Comparison of ENCODE assay signal across 8 cellular contexts in genomic region chrX:77785400-77785745, GRCh38. TPM values are rescaled to one million over a fixed set of nuclear protein-coding genes. Genes with fewer than 3 reads are reported as not detected.
DNase-seq lines count a peak whose midpoint lies in the region; ATAC-seq, FAIRE-seq and TF ChIP-seq lines count a peak whose summit lies in the region.

No MANE protein-coding gene starts in this region.

- no peak overlapping the region for H3K18ac ChIP-seq in H1 (ENCODE audit: extremely low read depth, low read length)

- TF ChIP-seq EP300 in H1 (IDR thresholded peaks at IDR 0.05; ENCODE audit: borderline replicate concordance in 1 of 2, low read depth in 2 of 2, low read length in 2 of 2) = no peak

- H3K4me2 ChIP-seq in H1 (ENCODE audit: insufficient read depth in 1 of 2, low read depth in 2 of 2, low read length in 2 of 2) = peak overlapping the region; percentile 56 to 79

- H2AK5ac ChIP-seq in H1 (ENCODE audit: low read depth, low read length) = no peak overlapping the region

- no peak overlapping the region for H3K56ac ChIP-seq in H1 (replicated peaks; ENCODE audit: insufficient read length, low read depth, low read length)

- POLR2A ChIA-PET in Panc1 (lab: Charles Lee) = no interaction called here
- POLR2A ChIA-PET in H1 (lab: Charles Lee; ENCODE audit: partially characterized antibody) = no interaction called here

- H4K8ac ChIP-seq in H1 (ENCODE audit: extremely low read depth, insufficient read depth, low read length) = peak overlapping the region; percentile 99; the same call in 1 of the 2 replicates

- TF ChIP-seq RAD21 in H1 (IDR thresholded peaks at IDR 0.05 in 1 of 2, conservative IDR thresholded peaks at IDR 0.05 in 1 of 2; ENCODE audit: low read depth in 2 of 2, low read length in 2 of 2) = no peak

- no peak overlapping the region for H4K91ac ChIP-seq in H1 (replicated peaks; ENCODE audit: insufficient read length, low read length)

- H3K9me3 ChIP-seq in Panc1 (ENCODE audit: control insufficient read depth, insufficient read depth, low read depth, low read length) = no peaks in the 10 kb centered on the region
- H3K9me3 ChIP-seq in H1 (ENCODE audit: insufficient read depth in 2 of 2, low read depth in 1 of 2, low read length in 1 of 2) = no peaks in the 10 kb centered on the region
- no peaks in the 10 kb centered on the region for H3K9me3 ChIP-seq in mononuclear cell (ENCODE audit: low read depth, low read length)

- CTCF ChIA-PET in Panc1 (lab: Charles Lee) (no interaction called here), H1 (lab: Charles Lee; ENCODE audit: partially characterized antibody) (no interaction called here)

- no CpG with 5 or more reads among the region's 16 CpGs for WGBS in H1 (ENCODE audit: extremely low coverage in 1 of 2, insufficient coverage in 1 of 2, insufficient read length in 1 of 2, insufficient replicate concordance in 2 of 2, low coverage in 1 of 2, low lambda C conversion rate in 2 of 2, missing lambda C conversion rate in 1 of 2), 2 experiments

- H3K9ac ChIP-seq in H1 (replicated peaks in 1 of 4; ENCODE audit: extremely low read depth in 1 of 4, low read depth in 3 of 4, low read length in 3 of 4) = peak overlapping the region in 3 of 4 experiments; percentile 99 to 100 (median 100); a peak in 5 of 7 replicates

- BruUV-seq in Panc1 (replicated peaks; lab: Mats Ljungman, UMichigan) = no TSS peak

- no peaks in the 10 kb centered on the region for H3K23me2 ChIP-seq in H1 (ENCODE audit: low read depth, low read length)

- FAIRE-seq in H1 (lab: Jason Lieb, UNC) = no peak

- H3K27me3 ChIP-seq in Panc1 (ENCODE audit: control insufficient read depth, insufficient read depth, low read length) (no peaks in the 10 kb centered on the region), H1 (replicated peaks in 1 of 4; ENCODE audit: control insufficient read depth in 3 of 4, extremely low read depth in 1 of 4, insufficient read depth in 3 of 4, low read length in 3 of 4) (no peaks in the 10 kb centered on the region), mononuclear cell (ENCODE audit: insufficient read depth, low read length) (no peaks in the 10 kb centered on the region)

- H2BK5ac ChIP-seq in H1 (ENCODE audit: low read depth, low read length) = peak overlapping the region; percentile 95; the same call in 1 of the 2 replicates

- ATAC-seq in Right ventricle myocardium inferior = peak; percentile 23
- ATAC-seq in Panc1 = 0 out of 2 replicates have a peak, but pooled peaks have one; percentile 15
- ATAC-seq in HG03469 (IDR thresholded peaks at IDR 0.05; ENCODE audit: unreplicated experiment) = no peak

- H4K5ac ChIP-seq in H1 (ENCODE audit: insufficient read length, low read depth, low read length) = peak overlapping the region; percentile 88

- no peak overlapping the region for H3K23ac ChIP-seq in H1 (ENCODE audit: insufficient read length)

- TF ChIP-seq POLR2A in H1 (IDR thresholded peaks at IDR 0.05; ENCODE audit: control extremely low read depth in 1 of 2, low read depth in 2 of 2, low read length in 2 of 2) = no peak

- H3K4me3 ChIP-seq in Panc1 (ENCODE audit: low read depth in 2 of 2, low read length in 2 of 2) (peak overlapping the region; percentile 83 to 86), H1 (ENCODE audit: extremely low read depth in 1 of 4, insufficient read depth in 2 of 4, low read depth in 3 of 4, low read length in 4 of 4) (peak overlapping the region; percentile 89 to 99 (median 97)), mononuclear cell (ENCODE audit: low read length) (peak overlapping the region; percentile 78)

- H2BK15ac ChIP-seq in H1 (ENCODE audit: low read length) = no peak overlapping the region

- H3K4me1 ChIP-seq in Panc1 (ENCODE audit: control insufficient read depth, insufficient read depth, low read length) (0 out of 2 replicates have a peak, but pooled peaks cover 7% of the 10 kb centered on the region), H1 (replicated peaks in 1 of 4; ENCODE audit: control insufficient read depth in 3 of 4, insufficient read depth in 4 of 4, low read length in 3 of 4) (no peaks in the 10 kb centered on the region; a peak in 1 of 7 replicates), mononuclear cell (ENCODE audit: insufficient read depth, low read length) (peaks cover 44% of the 10 kb centered on the region)

- H3K36me3 ChIP-seq in Panc1 (ENCODE audit: control insufficient read depth, insufficient read depth, low read length) (no peaks in the 10 kb centered on the region), H1 (ENCODE audit: control insufficient read depth in 2 of 4, insufficient read depth in 4 of 4, low read length in 3 of 4) (no peaks in the 10 kb centered on the region)

- DNase-seq in Right ventricle myocardium inferior (ENCODE audit: missing footprints) (no peak), cardiac septum (ENCODE audit: low spot score) (no peak), Panc1 (ENCODE audit: low read depth, low spot score) (no peak), H1 (ENCODE audit: low read depth in 1 of 2, low spot score in 2 of 2) (no peak), NCI-H2196 (lab: John Stamatoyannopoulos, UW; ENCODE audit: unreplicated experiment) (no peak), GM20000 (ENCODE audit: low spot score) (no peak)

- in situ Hi-C loops in Panc1 (cut with HindIII; ENCODE audit: low pct_unique_long_range_greater_than_20kb, low sequenced_read_pairs) = no loop called here

- peak overlapping the region; percentile 79 for H3K27ac ChIP-seq in Panc1 (ENCODE audit: low read length)
- H3K27ac ChIP-seq in H1 (ENCODE audit: low read depth, low read length) = no peak overlapping the region; the same call in 1 of the 2 replicates

- no peak for TF ChIP-seq CTCF in Panc1 (IDR thresholded peaks at IDR 0.05)
- no peak for TF ChIP-seq CTCF in H1 (IDR thresholded peaks at IDR 0.05; ENCODE audit: control extremely low read depth in 1 of 3, insufficient read depth in 1 of 3, low read depth in 1 of 3, low read length in 3 of 3)
- TF ChIP-seq CTCF in GM20000 (IDR thresholded peaks at IDR 0.05; ENCODE audit: extremely low read depth, missing control alignments) = no peak

- H3K79me1 ChIP-seq in H1 (ENCODE audit: low read depth, low read length) = no peaks in the 10 kb centered on the region; the same call in 1 of the 2 replicates

- no peak overlapping the region for H2BK20ac ChIP-seq in H1 (ENCODE audit: low read length)

- H2BK120ac ChIP-seq in H1 (replicated peaks; ENCODE audit: low read depth, low read length) = no peak overlapping the region

- no peak overlapping the region for H3K14ac ChIP-seq in H1 (ENCODE audit: insufficient read length)

- peaks cover 27 to 57% of the 10 kb centered on the region in 2 experiments for H3K79me2 ChIP-seq in H1 (ENCODE audit: control insufficient read depth in 1 of 2, insufficient read depth in 2 of 2, low read length in 2 of 2)

- intact Hi-C loops in Right ventricle myocardium inferior (cut with DNase I) = loop anchor here (10.0 kb wide), 1 partner anchor 121 kb away; no protein-coding TSS in a partner anchor
- intact Hi-C loops in cardiac septum (cut with DNase I) = loop anchor here (5.0 kb wide), 1 partner anchor 112 kb away; the partner anchor contains the start of genes COX7B and MAGT1
- intact Hi-C loops in Panc1 (cut with micrococcal nuclease; ENCODE audit: unreplicated experiment) = no loop called here

- no peak overlapping the region for H2AFZ ChIP-seq in H1 (ENCODE audit: low read length)

- H3K4ac ChIP-seq in H1 (replicated peaks; ENCODE audit: insufficient read length, low read depth, low read length) = no peak overlapping the region

- no peak overlapping the region; the same call in 1 of the 2 replicates for H2BK12ac ChIP-seq in H1 (ENCODE audit: low read depth, low read length)

- peaks cover 0 to 11% of the 10 kb centered on the region in 2 experiments for H4K20me1 ChIP-seq in H1 (replicated peaks in 1 of 2; ENCODE audit: control insufficient read depth in 1 of 2, insufficient read depth in 2 of 2, low read length in 2 of 2)

TF ChIP-seq in H1, 55 proteins besides CTCF, POLR2A, EP300 and RAD21 (continues in another document):
- TF ChIP-seq KDM5A (IDR thresholded peaks at IDR 0.05; ENCODE audit: low read length) = no peak
- TF ChIP-seq TEAD4 (IDR thresholded peaks at IDR 0.05; ENCODE audit: low read depth, low read length) = no peak
- no peak for TF ChIP-seq GABPA (IDR thresholded peaks at IDR 0.05; ENCODE audit: borderline replicate concordance, insufficient read depth, low read length)
- no peak for TF ChIP-seq SIX5 (IDR thresholded peaks at IDR 0.05; ENCODE audit: low read depth, low read length)
- no peak for TF ChIP-seq E2F6 (IDR thresholded peaks at IDR 0.05)
- no peak for TF ChIP-seq RFX5 (IDR thresholded peaks at IDR 0.05; ENCODE audit: borderline replicate concordance, low read depth, low read length)
- TF ChIP-seq SP4 (IDR thresholded peaks at IDR 0.05; ENCODE audit: low read length) = no peak
- TF ChIP-seq HDAC6 (IDR thresholded peaks at IDR 0.05; ENCODE audit: low read depth, low read length) = no peak
- TF ChIP-seq SAP30 (IDR thresholded peaks at IDR 0.05; ENCODE audit: insufficient read depth, insufficient replicate concordance, low read length) = no peak
- no peak for TF ChIP-seq TBP (IDR thresholded peaks at IDR 0.05; ENCODE audit: low read depth, low read length)
- no peak for TF ChIP-seq MAX (IDR thresholded peaks at IDR 0.05)

RNA-seq across cellular contexts. Expression of gene ATRX, which starts 0.6 kb away (rescaled TPM):
- total RNA-seq in Right ventricle myocardium inferior = 74.8 TPM
- 86.8 TPM for total RNA-seq in cardiac septum
- total RNA-seq in Panc1 (2021; ENCODE audit: unreplicated experiment) = 85.8 TPM
- polyA plus RNA-seq in Panc1 (2012; ENCODE audit: insufficient read length) = 33.4 TPM
- total RNA-seq in H1 (2021; fragmentation: NEBNext Ultra II Directional; extraction: Animal tissue kit (Norgen Biotek cat#: 25700)) = 83.1 and 97.8 TPM in 2 replicates
- polyA plus RNA-seq in H1 (2011; rRNA removed) = 19.9 and 28.4 TPM in 2 replicates
- 32.6 TPM for polyA plus RNA-seq in H1 (2011; cell fraction: cytosol; rRNA removed)
- polyA plus RNA-seq in H1 (2011; cell fraction: nucleus; rRNA removed) = 75.3 TPM
- 39.8 to 93.5 TPM (median 55.3 TPM) in 4 replicates for polyA plus RNA-seq in H1 (2012, experiment 1 of 2)
- polyA plus RNA-seq in H1 (2012, experiment 2 of 2) = 2.2 TPM
- polyA plus RNA-seq in H1 (2013, experiment 1 of 2) = 56.1 TPM
- 51.6 TPM for polyA plus RNA-seq in H1 (2013, experiment 2 of 2)
- 56.9 and 83.9 TPM in 2 replicates for polyA minus RNA-seq in H1 (2011; rRNA and poly(A)+ RNA removed)
- polyA minus RNA-seq in H1 (2011; cell fraction: cytosol; rRNA and poly(A)+ RNA removed) = 30.5 TPM
- polyA minus RNA-seq in H1 (2011; cell fraction: nucleus; rRNA and poly(A)+ RNA removed) = 253 TPM
- 46.6 TPM for total RNA-seq in mononuclear cell
